1 cellular context compared by ENCODE assay signal in the genomic region with DNA sequence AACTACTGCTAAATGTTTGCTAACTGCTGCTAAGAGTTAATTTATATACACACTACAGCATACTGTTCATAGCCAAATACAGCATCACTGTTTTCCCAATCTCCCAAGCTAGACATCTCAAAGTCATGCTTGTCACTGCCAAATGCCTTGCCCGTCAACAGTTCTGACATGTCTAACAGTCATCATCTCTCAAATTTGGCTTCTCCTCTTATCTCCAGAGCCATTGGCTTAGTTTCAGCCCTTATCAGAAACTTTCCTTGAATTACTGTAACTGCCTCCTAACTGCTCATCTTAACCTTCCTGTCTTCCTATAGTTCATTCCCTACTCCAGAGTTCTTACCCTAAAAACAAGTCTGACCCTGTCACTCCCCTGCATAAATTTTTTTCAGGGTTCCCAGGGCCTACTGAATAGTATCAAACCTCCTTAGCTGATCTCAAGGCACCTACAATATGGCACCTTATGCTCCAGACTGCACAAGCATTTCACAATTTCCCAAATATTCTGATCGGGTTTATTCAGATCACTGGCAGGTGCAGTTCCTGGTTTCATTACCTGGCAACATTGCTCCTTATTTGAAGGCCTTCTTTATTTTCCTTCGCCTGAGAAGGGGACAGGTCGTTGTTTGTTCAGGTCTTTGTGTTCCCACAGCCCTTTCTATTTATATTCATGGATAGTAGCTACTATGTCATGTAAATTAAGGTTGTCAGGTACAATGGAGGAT.
TF ChIP-seq lines count a peak whose summit lies in the region.

No MANE protein-coding gene starts in this region.

TF ChIP-seq in K562, 482 proteins besides CTCF, POLR2A, EP300 and RAD21 (continued from another document and continues in another):
- peak; percentile 94 for TF ChIP-seq PKNOX1 (IDR thresholded peaks at IDR 0.05)
- TF ChIP-seq, protein P1, sequence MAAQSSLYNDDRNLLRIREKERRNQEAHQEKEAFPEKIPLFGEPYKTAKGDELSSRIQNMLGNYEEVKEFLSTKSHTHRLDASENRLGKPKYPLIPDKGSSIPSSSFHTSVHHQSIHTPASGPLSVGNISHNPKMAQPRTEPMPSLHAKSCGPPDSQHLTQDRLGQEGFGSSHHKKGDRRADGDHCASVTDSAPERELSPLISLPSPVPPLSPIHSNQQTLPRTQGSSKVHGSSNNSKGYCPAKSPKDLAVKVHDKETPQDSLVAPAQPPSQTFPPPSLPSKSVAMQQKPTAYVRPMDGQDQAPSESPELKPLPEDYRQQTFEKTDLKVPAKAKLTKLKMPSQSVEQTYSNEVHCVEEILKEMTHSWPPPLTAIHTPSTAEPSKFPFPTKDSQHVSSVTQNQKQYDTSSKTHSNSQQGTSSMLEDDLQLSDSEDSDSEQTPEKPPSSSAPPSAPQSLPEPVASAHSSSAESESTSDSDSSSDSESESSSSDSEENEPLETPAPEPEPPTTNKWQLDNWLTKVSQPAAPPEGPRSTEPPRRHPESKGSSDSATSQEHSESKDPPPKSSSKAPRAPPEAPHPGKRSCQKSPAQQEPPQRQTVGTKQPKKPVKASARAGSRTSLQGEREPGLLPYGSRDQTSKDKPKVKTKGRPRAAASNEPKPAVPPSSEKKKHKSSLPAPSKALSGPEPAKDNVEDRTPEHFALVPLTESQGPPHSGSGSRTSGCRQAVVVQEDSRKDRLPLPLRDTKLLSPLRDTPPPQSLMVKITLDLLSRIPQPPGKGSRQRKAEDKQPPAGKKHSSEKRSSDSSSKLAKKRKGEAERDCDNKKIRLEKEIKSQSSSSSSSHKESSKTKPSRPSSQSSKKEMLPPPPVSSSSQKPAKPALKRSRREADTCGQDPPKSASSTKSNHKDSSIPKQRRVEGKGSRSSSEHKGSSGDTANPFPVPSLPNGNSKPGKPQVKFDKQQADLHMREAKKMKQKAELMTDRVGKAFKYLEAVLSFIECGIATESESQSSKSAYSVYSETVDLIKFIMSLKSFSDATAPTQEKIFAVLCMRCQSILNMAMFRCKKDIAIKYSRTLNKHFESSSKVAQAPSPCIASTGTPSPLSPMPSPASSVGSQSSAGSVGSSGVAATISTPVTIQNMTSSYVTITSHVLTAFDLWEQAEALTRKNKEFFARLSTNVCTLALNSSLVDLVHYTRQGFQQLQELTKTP (IDR thresholded peaks at IDR 0.05; ENCODE audit: low read depth in 1 of 2, partially characterized antibody in 2 of 2), result peak in 1 of 2 experiments; percentile 63
- TF ChIP-seq GTF2E2 (tag; IDR thresholded peaks at IDR 0.05), result no peak
- TF ChIP-seq ZFX (CRISPR knock-in tag; IDR thresholded peaks at IDR 0.05), result no peak
- peak; percentile 71; the same call in 1 of the 2 replicates for TF ChIP-seq TRIM28 (IDR thresholded peaks at IDR 0.05)
- peak in 1 of 2 experiments; percentile 91; a peak in 2 of 4 replicates for TF ChIP-seq RCOR1 (IDR thresholded peaks at IDR 0.05; ENCODE audit: borderline replicate concordance in 1 of 2, low read depth in 2 of 2, low read length in 2 of 2)
- TF ChIP-seq DPF2 (IDR thresholded peaks at IDR 0.05), result peak; percentile 92
- TF ChIP-seq ARNT (IDR thresholded peaks at IDR 0.05), result peak; percentile 56 to 85; a peak in 1 of 4 replicates
- TF ChIP-seq IRF2 (CRISPR knock-in tag; IDR thresholded peaks at IDR 0.05), result no peak
- TF ChIP-seq MTA1 (IDR thresholded peaks at IDR 0.05; ENCODE audit: borderline replicate concordance), result peak; percentile 75
- no peak for TF ChIP-seq HDGF (IDR thresholded peaks at IDR 0.05)
- no peak for TF ChIP-seq SIN3A (IDR thresholded peaks at IDR 0.05; ENCODE audit: borderline replicate concordance in 2 of 2, control insufficient read depth in 1 of 2, low read depth in 2 of 2, low read length in 2 of 2)
- no peak for TF ChIP-seq ZNF212 (CRISPR knock-in tag; IDR thresholded peaks at IDR 0.05)
- TF ChIP-seq TCF3 (CRISPR knock-in tag; IDR thresholded peaks at IDR 0.05), result peak; percentile 84
- 0 out of 2 replicates have a peak, but pooled peaks have one; percentile 55 for TF ChIP-seq MTA3 (IDR thresholded peaks at IDR 0.05; ENCODE audit: borderline replicate concordance)
- TF ChIP-seq HDAC2 (IDR thresholded peaks at IDR 0.05), result peak; percentile 85; the same call in 1 of the 2 replicates
- TF ChIP-seq TRIM24 (IDR thresholded peaks at IDR 0.05), result peak; percentile 69 to 86; a peak in 3 of 4 replicates
- TF ChIP-seq MCM7 (IDR thresholded peaks at IDR 0.05), result no peak
- 0 out of 2 replicates have a peak, but pooled peaks have one; percentile 26 for TF ChIP-seq NFRKB (IDR thresholded peaks at IDR 0.05; ENCODE audit: low read depth)
- peak; percentile 66; the same call in 1 of the 2 replicates for TF ChIP-seq NBN (IDR thresholded peaks at IDR 0.05; ENCODE audit: low read depth)
- TF ChIP-seq CBFA2T2 (conservative IDR thresholded peaks at IDR 0.05), result peak; percentile 72
- 0 out of 2 replicates have a peak, but pooled peaks have one; percentile 14 for TF ChIP-seq MYC (IDR thresholded peaks at IDR 0.05; ENCODE audit: low read depth, low read length)
- no peak for TF ChIP-seq MYC (CRISPR knock-in tag; IDR thresholded peaks at IDR 0.05; ENCODE audit: borderline replicate concordance, low read depth)
- TF ChIP-seq ZNF143 (CRISPR knock-in tag; IDR thresholded peaks at IDR 0.05), result no peak
- peak; percentile 6 for TF ChIP-seq PHF20 (IDR thresholded peaks at IDR 0.05; ENCODE audit: partially characterized antibody)
- no peak for TF ChIP-seq ETS2 (tag; IDR thresholded peaks at IDR 0.05; ENCODE audit: borderline replicate concordance, poor library complexity, severe bottlenecking)
- peak; percentile 80 for TF ChIP-seq ARHGAP35 (IDR thresholded peaks at IDR 0.05; ENCODE audit: partially characterized antibody)
- peak; percentile 82 for TF ChIP-seq ZNF324 (CRISPR knock-in tag; IDR thresholded peaks at IDR 0.05)
- TF ChIP-seq MECOM (CRISPR knock-in tag; IDR thresholded peaks at IDR 0.05), result peak; percentile 77
- TF ChIP-seq SMARCA5 (IDR thresholded peaks at IDR 0.05), result peak; percentile 63; the same call in 1 of the 2 replicates
- TF ChIP-seq, protein P2, sequence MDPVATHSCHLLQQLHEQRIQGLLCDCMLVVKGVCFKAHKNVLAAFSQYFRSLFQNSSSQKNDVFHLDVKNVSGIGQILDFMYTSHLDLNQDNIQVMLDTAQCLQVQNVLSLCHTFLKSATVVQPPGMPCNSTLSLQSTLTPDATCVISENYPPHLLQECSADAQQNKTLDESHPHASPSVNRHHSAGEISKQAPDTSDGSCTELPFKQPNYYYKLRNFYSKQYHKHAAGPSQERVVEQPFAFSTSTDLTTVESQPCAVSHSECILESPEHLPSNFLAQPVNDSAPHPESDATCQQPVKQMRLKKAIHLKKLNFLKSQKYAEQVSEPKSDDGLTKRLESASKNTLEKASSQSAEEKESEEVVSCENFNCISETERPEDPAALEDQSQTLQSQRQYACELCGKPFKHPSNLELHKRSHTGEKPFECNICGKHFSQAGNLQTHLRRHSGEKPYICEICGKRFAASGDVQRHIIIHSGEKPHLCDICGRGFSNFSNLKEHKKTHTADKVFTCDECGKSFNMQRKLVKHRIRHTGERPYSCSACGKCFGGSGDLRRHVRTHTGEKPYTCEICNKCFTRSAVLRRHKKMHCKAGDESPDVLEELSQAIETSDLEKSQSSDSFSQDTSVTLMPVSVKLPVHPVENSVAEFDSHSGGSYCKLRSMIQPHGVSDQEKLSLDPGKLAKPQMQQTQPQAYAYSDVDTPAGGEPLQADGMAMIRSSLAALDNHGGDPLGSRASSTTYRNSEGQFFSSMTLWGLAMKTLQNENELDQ (CRISPR knock-in tag; IDR thresholded peaks at IDR 0.05; ENCODE audit: borderline replicate concordance), result no peak
- TF ChIP-seq ELF4 (CRISPR knock-in tag; IDR thresholded peaks at IDR 0.05), result 0 out of 2 replicates have a peak, but pooled peaks have one; percentile 49
- TF ChIP-seq SRF (CRISPR knock-in tag; IDR thresholded peaks at IDR 0.05), result 0 out of 4 replicates have a peak, but pooled peaks of 1 of the 2 experiments have one; percentile 10
- no peak for TF ChIP-seq CBX2 (IDR thresholded peaks at IDR 0.05; ENCODE audit: insufficient read depth, low read length, poor library complexity, severe bottlenecking)
- TF ChIP-seq SOX6 (IDR thresholded peaks at IDR 0.05), result peak; percentile 58
- no peak for TF ChIP-seq ZNF695 (CRISPR knock-in tag; IDR thresholded peaks at IDR 0.05)
- peak; percentile 58; the same call in 1 of the 2 replicates for TF ChIP-seq NCOA1 (IDR thresholded peaks at IDR 0.05; ENCODE audit: low read depth)
- peak; percentile 57 for TF ChIP-seq TEAD4 (IDR thresholded peaks at IDR 0.05; ENCODE audit: low read length)
- no peak for TF ChIP-seq TEAD4 (CRISPR knock-in tag; IDR thresholded peaks at IDR 0.05; ENCODE audit: borderline replicate concordance)
- peak; percentile 75 for TF ChIP-seq NCOR1 (IDR thresholded peaks at IDR 0.05)
- 0 out of 2 replicates have a peak, but pooled peaks have one; percentile 17 for TF ChIP-seq ZBTB17 (CRISPR knock-in tag; IDR thresholded peaks at IDR 0.05)
- TF ChIP-seq CREM (IDR thresholded peaks at IDR 0.05; ENCODE audit: low read depth), result peak; percentile 65
- TF ChIP-seq UBTF (IDR thresholded peaks at IDR 0.05; ENCODE audit: borderline replicate concordance in 1 of 2, low read depth in 2 of 2, low read length in 2 of 2), result 0 out of 4 replicates have a peak, but pooled peaks of 1 of the 2 experiments have one; percentile 29
- TF ChIP-seq NEUROD1 (IDR thresholded peaks at IDR 0.05; ENCODE audit: borderline replicate concordance, low read depth, low read length, partially characterized antibody), result no peak
- TF ChIP-seq ILK (tag; IDR thresholded peaks at IDR 0.05; ENCODE audit: borderline replicate concordance, low read depth), result no peak
- TF ChIP-seq ATF7 (IDR thresholded peaks at IDR 0.05), result peak; percentile 56; the same call in 1 of the 2 replicates
- TF ChIP-seq ATF1 (CRISPR knock-in tag; IDR thresholded peaks at IDR 0.05), result no peak
- peak; percentile 52; the same call in 1 of the 2 replicates for TF ChIP-seq ATF1 (tag; IDR thresholded peaks at IDR 0.05)
- TF ChIP-seq MYBL2 (IDR thresholded peaks at IDR 0.05; ENCODE audit: low read depth), result peak; percentile 91
- no peak for TF ChIP-seq MYBL2 (CRISPR knock-in tag; IDR thresholded peaks at IDR 0.05; ENCODE audit: borderline replicate concordance)
- no peak for TF ChIP-seq ZNF134 (CRISPR knock-in tag; conservative IDR thresholded peaks at IDR 0.05)
- TF ChIP-seq TAL1 (IDR thresholded peaks at IDR 0.05), result peak; percentile 70
- TF ChIP-seq ZKSCAN8 (CRISPR knock-in tag; IDR thresholded peaks at IDR 0.05), result no peak
- TF ChIP-seq ZEB2 (IDR thresholded peaks at IDR 0.05), result peak; percentile 82; the same call in 1 of the 2 replicates
- TF ChIP-seq TBL1XR1 (IDR thresholded peaks at IDR 0.05; ENCODE audit: low read length in 2 of 2), result peak in 1 of 2 experiments; percentile 75; a peak in 1 of 4 replicates
- no peak for TF ChIP-seq ZKSCAN3 (CRISPR knock-in tag; IDR thresholded peaks at IDR 0.05)
- TF ChIP-seq, protein P3, sequence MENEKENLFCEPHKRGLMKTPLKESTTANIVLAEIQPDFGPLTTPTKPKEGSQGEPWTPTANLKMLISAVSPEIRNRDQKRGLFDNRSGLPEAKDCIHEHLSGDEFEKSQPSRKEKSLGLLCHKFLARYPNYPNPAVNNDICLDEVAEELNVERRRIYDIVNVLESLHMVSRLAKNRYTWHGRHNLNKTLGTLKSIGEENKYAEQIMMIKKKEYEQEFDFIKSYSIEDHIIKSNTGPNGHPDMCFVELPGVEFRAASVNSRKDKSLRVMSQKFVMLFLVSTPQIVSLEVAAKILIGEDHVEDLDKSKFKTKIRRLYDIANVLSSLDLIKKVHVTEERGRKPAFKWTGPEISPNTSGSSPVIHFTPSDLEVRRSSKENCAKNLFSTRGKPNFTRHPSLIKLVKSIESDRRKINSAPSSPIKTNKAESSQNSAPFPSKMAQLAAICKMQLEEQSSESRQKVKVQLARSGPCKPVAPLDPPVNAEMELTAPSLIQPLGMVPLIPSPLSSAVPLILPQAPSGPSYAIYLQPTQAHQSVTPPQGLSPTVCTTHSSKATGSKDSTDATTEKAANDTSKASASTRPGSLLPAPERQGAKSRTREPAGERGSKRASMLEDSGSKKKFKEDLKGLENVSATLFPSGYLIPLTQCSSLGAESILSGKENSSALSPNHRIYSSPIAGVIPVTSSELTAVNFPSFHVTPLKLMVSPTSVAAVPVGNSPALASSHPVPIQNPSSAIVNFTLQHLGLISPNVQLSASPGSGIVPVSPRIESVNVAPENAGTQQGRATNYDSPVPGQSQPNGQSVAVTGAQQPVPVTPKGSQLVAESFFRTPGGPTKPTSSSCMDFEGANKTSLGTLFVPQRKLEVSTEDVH (IDR thresholded peaks at IDR 0.05; ENCODE audit: low read depth, partially characterized antibody), result peak; percentile 51
- TF ChIP-seq KAT7 (CRISPR knock-in tag; IDR thresholded peaks at IDR 0.05; ENCODE audit: borderline replicate concordance), result no peak
- peak; percentile 50 for TF ChIP-seq CEBPB (tag; IDR thresholded peaks at IDR 0.05)
- TF ChIP-seq NFIC (IDR thresholded peaks at IDR 0.05), result peak; percentile 75
- TF ChIP-seq XRCC5 (IDR thresholded peaks at IDR 0.05; ENCODE audit: low read depth, low read length), result no peak
